21 cellular contexts compared by ENCODE assay signal in genomic region chr3:71255498-71255897, GRCh38.
"Had no signal": no experiment of that assay in that cellular context is flagged by ENCODE, and none has a peak within 500 bp of the region (broad histone marks: within the 10 kb centered on the region; RNA-seq: fewer than 3 reads in every experiment).

No MANE protein-coding gene starts in this region.

- H3K4me3 Mint-ChIP-seq: dendritic cell treated with granulocyte-macrophage colony-stimulating factor and Interleukin-4, amounts not matched to agents 40 ng/mL and 50 ng/mL, for 4 days; effector memory CD8-positive, alpha-beta T cell; immature natural killer cell; nephron progenitor cell; stimulated activated naive B cell treated with anti-CD40 and anti-IgM and Interleukin-4, amounts not matched to agents 10 μg/mL and 1 μg/mL and 100 μg/mL, for 72 hours had no signal

- FAIRE-seq: colon, keratinocyte had no signal

- H3K36me3 ChIP-seq: esophagus muscularis mucosa, gastrocnemius medialis, left lung, neutrophil, sigmoid colon, tibial nerve had no signal

- H3K27ac Mint-ChIP-seq: dendritic cell treated with granulocyte-macrophage colony-stimulating factor and Interleukin-4, amounts not matched to agents 40 ng/mL and 50 ng/mL, for 4 days; effector memory CD8-positive, alpha-beta T cell; immature natural killer cell; nephron progenitor cell had no signal

- DNase-seq: cerebellar nuclear complex; effector memory CD8-positive, alpha-beta T cell; gastrocnemius medialis; immature natural killer cell; left lung; mesendoderm; naive thymus-derived CD4-positive, alpha-beta T cell; nephron progenitor cell; posterior cingulate gyrus; sigmoid colon; stimulated activated CD4-positive, alpha-beta T cell treated with anti-CD3 and anti-CD28 coated beads, Interleukin-2, amount 100 ng/mL, for 24 hours; stimulated activated CD4-positive, alpha-beta T cell treated with anti-CD3 and anti-CD28 coated beads, Interleukin-4, amount 100 ng/mL, for 4 hours; stimulated activated naive B cell treated with anti-CD40 and anti-IgM and Interleukin-4, amounts not matched to agents 10 μg/mL and 1 μg/mL and 100 μg/mL, for 72 hours had no signal

- H3K27me3 Mint-ChIP-seq: dendritic cell treated with granulocyte-macrophage colony-stimulating factor and Interleukin-4, amounts not matched to agents 40 ng/mL and 50 ng/mL, for 4 days; effector memory CD8-positive, alpha-beta T cell; naive thymus-derived CD4-positive, alpha-beta T cell; stimulated activated naive B cell treated with anti-CD40 and anti-IgM and Interleukin-4, amounts not matched to agents 10 μg/mL and 1 μg/mL and 100 μg/mL, for 72 hours had no signal

- H3K9me3 Mint-ChIP-seq: dendritic cell treated with granulocyte-macrophage colony-stimulating factor and Interleukin-4, amounts not matched to agents 40 ng/mL and 50 ng/mL, for 4 days; effector memory CD8-positive, alpha-beta T cell; immature natural killer cell; nephron progenitor cell; stimulated activated naive B cell treated with anti-CD40 and anti-IgM and Interleukin-4, amounts not matched to agents 10 μg/mL and 1 μg/mL and 100 μg/mL, for 72 hours had no signal

- H3K9me3 ChIP-seq: esophagus muscularis mucosa, gastrocnemius medialis, left lung, neutrophil, sigmoid colon, tibial nerve had no signal

- H3K36me3 Mint-ChIP-seq: immature natural killer cell had no signal

- H3K4me3 ChIP-seq: esophagus muscularis mucosa, gastrocnemius medialis, left lung, sigmoid colon, skin epidermis, tibial nerve had no signal

- H3K4me1 Mint-ChIP-seq: immature natural killer cell had no signal

- H3K27me3 ChIP-seq: esophagus muscularis mucosa, gastrocnemius medialis, left lung, neutrophil, sigmoid colon, tibial nerve had no signal

- H3K27ac ChIP-seq: epithelial cell of prostate, gastrocnemius medialis, neutrophil, skin epidermis, tibial nerve had no signal

- ATAC-seq: effector memory CD8-positive, alpha-beta T cell; gastrocnemius medialis; naive thymus-derived CD4-positive, alpha-beta T cell; stimulated activated naive B cell treated with anti-CD40 and anti-IgM and Interleukin-4, amounts not matched to agents 10 μg/mL and 1 μg/mL and 100 μg/mL, for 72 hours had no signal
